In genomic region chr7:73770002-73770859, GRCh38 we compare ENCODE assay signal across 8 cellular contexts. TPM values are rescaled to one million over a fixed set of nuclear protein-coding genes. Genes with fewer than 3 reads are reported as not detected.
DNase-seq lines count a peak whose midpoint lies in the region; ATAC-seq and TF ChIP-seq lines count a peak whose summit lies in the region.

Gene CLDN3, minus strand, starts transcription at chr7:73770270. Its CDS starts 221 bp downstream, at chr7:73770049.

- intact Hi-C loops in CD4-positive, alpha-beta memory T cell (cut with micrococcal nuclease): no loop called here
- intact Hi-C loops in activated T-helper 1 cell treated with anti-CD3 and anti-CD28 coated beads, Interleukin-12 subunit alpha, Interleukin-12 subunit beta, Interleukin-2, Interleukin-4 antibody, amounts not matched to agents 30 ng/mL and 10 ng/mL and 1 ng/mL, durations not matched to agents 14 hours and 24 hours and 36 hours (cut with micrococcal nuclease): no loop called here

- peak within 1 kb of the TSS in 5 of 8 donors; percentile 5 to 36 (median 34) for H3K4me3 Mint-ChIP-seq in CD4-positive, alpha-beta memory T cell
- H3K4me3 Mint-ChIP-seq in T-cell: peak within 1 kb of the TSS in 2 of 3 donors; percentile 13 to 59
- H3K4me3 Mint-ChIP-seq in progenitor cell of endocrine pancreas (ENCODE audit: low read depth): peak within 1 kb of the TSS; percentile 78
- H3K4me3 Mint-ChIP-seq in activated T-helper 1 cell treated with anti-CD3 and anti-CD28 coated beads, Interleukin-12 subunit alpha, Interleukin-12 subunit beta, Interleukin-2, Interleukin-4 antibody, amounts not matched to agents 30 ng/mL and 10 ng/mL and 1 ng/mL, durations not matched to agents 14 hours and 24 hours and 36 hours: no peak within 1 kb of the TSS

- CTCF ChIA-PET in CD4-positive, alpha-beta memory T cell (lab: Charles Lee; ENCODE audit: partially characterized antibody): no interaction called here
- CTCF ChIA-PET in T-cell (lab: Charles Lee): interaction anchor here in 1 of 2 donors (0.5 kb wide), 1 partner anchor 47 kb away, joined by 5 read pairs; no protein-coding TSS in a partner anchor

- no peaks in the 10 kb centered on the region for H3K36me3 Mint-ChIP-seq in CD4-positive, alpha-beta memory T cell
- H3K36me3 Mint-ChIP-seq in T-cell (no peaks in the 10 kb centered on the region), progenitor cell of endocrine pancreas (ENCODE audit: insufficient read depth) (peaks cover 13% of the 10 kb centered on the region)
- H3K36me3 Mint-ChIP-seq in activated T-helper 1 cell treated with anti-CD3 and anti-CD28 coated beads, Interleukin-12 subunit alpha, Interleukin-12 subunit beta, Interleukin-2, Interleukin-4 antibody, amounts not matched to agents 30 ng/mL and 10 ng/mL and 1 ng/mL, durations not matched to agents 14 hours and 24 hours and 36 hours (ENCODE audit: low read depth): no peaks in the 10 kb centered on the region

- no peak for DNase-seq in CD4-positive, alpha-beta memory T cell
- peak; percentile 68 for DNase-seq in NB4 (ENCODE audit: low read depth)
- peak in 15 of 34 experiments; percentile 6 to 30 (median 11) for DNase-seq in T-cell
- peak in 1 of 2 donors; percentile 41 for DNase-seq in fibroblast of lung (ENCODE audit: low read depth in 2 of 2)
- DNase-seq in progenitor cell of endocrine pancreas (ENCODE audit: low spot score, unreplicated experiment): peak; percentile 84
- DNase-seq in activated T-helper 1 cell treated with anti-CD3 and anti-CD28 coated beads, Interleukin-12 subunit alpha, Interleukin-12 subunit beta, Interleukin-2, Interleukin-4 antibody, amounts not matched to agents 30 ng/mL and 10 ng/mL and 1 ng/mL, durations not matched to agents 14 hours and 24 hours and 36 hours (ENCODE audit: low spot score): no peak
- no peak for DNase-seq in NK-92 (lab: John Stamatoyannopoulos, UW; ENCODE audit: unreplicated experiment)

- no peak within 1 kb of the TSS for H3K9ac ChIP-seq in fibroblast of lung (ENCODE audit: insufficient read depth, low read length)

- H3K4me3 ChIP-seq in CD4-positive, alpha-beta memory T cell (ENCODE audit: low read length in 2 of 2): no peak within 1 kb of the TSS
- H3K4me3 ChIP-seq in NB4 (ENCODE audit: low read depth, low read length): no peak within 1 kb of the TSS
- peak within 1 kb of the TSS in 1 of 4 experiments; percentile 28 for H3K4me3 ChIP-seq in fibroblast of lung (replicated peaks in 1 of 4; ENCODE audit: control extremely low read depth in 1 of 4, insufficient read depth in 1 of 4, low read depth in 3 of 4, low read length in 4 of 4)

- H3K27ac Mint-ChIP-seq in CD4-positive, alpha-beta memory T cell: no peak within 1 kb of the TSS
- H3K27ac Mint-ChIP-seq in T-cell (no peak within 1 kb of the TSS), progenitor cell of endocrine pancreas (peak within 1 kb of the TSS; percentile 94)
- H3K27ac Mint-ChIP-seq in activated T-helper 1 cell treated with anti-CD3 and anti-CD28 coated beads, Interleukin-12 subunit alpha, Interleukin-12 subunit beta, Interleukin-2, Interleukin-4 antibody, amounts not matched to agents 30 ng/mL and 10 ng/mL and 1 ng/mL, durations not matched to agents 14 hours and 24 hours and 36 hours: no peak within 1 kb of the TSS

- H3K27ac ChIP-seq in CD4-positive, alpha-beta memory T cell (ENCODE audit: low read depth, low read length): no peak within 1 kb of the TSS
- no peak within 1 kb of the TSS for H3K27ac ChIP-seq in fibroblast of lung (ENCODE audit: insufficient read depth, low read length)

- TF ChIP-seq POLR2A in NB4 (IDR thresholded peaks at IDR 0.05; ENCODE audit: extremely low read depth, insufficient read length): no peak

- H3K36me3 ChIP-seq in CD4-positive, alpha-beta memory T cell (ENCODE audit: insufficient read depth, low read length): no peaks in the 10 kb centered on the region
- H3K36me3 ChIP-seq in fibroblast of lung (ENCODE audit: control insufficient read depth, insufficient read depth, low read length): no peaks in the 10 kb centered on the region

- H4K20me1 ChIP-seq in fibroblast of lung (ENCODE audit: control insufficient read depth, extremely low read depth, insufficient read depth, low read length): no peaks in the 10 kb centered on the region

- ATAC-seq in T-cell (replicated peaks in 1 of 4) (peak in 1 of 4 experiments; percentile 49), GM19023 (IDR thresholded peaks at IDR 0.05; ENCODE audit: unreplicated experiment) (no peak)

- H3K9me3 ChIP-seq in CD4-positive, alpha-beta memory T cell (ENCODE audit: control insufficient read depth in 1 of 2, low read length in 2 of 2): no peaks in the 10 kb centered on the region
- H3K9me3 ChIP-seq in fibroblast of lung (ENCODE audit: control insufficient read depth, insufficient read depth, low read depth, low read length): no peaks in the 10 kb centered on the region

- no peak for TF ChIP-seq CTCF in NB4 (IDR thresholded peaks at IDR 0.05; ENCODE audit: low read depth, low read length)
- no peak for TF ChIP-seq CTCF in fibroblast of lung (conservative IDR thresholded peaks at IDR 0.05 in 1 of 2, IDR thresholded peaks at IDR 0.05 in 1 of 2; ENCODE audit: low read depth in 1 of 2, low read length in 2 of 2)
- no peak for TF ChIP-seq CTCF in progenitor cell of endocrine pancreas (IDR thresholded peaks at IDR 0.05; ENCODE audit: unreplicated experiment)

- peaks cover 3 to 9% (median 4%) of the 10 kb centered on the region in 4 donors for H3K4me1 Mint-ChIP-seq in CD4-positive, alpha-beta memory T cell
- peaks cover 0 to 9% (median 6%) of the 10 kb centered on the region in 3 donors for H3K4me1 Mint-ChIP-seq in T-cell
- H3K4me1 Mint-ChIP-seq in progenitor cell of endocrine pancreas (ENCODE audit: low read depth): peaks cover 10% of the 10 kb centered on the region
- no peaks in the 10 kb centered on the region for H3K4me1 Mint-ChIP-seq in activated T-helper 1 cell treated with anti-CD3 and anti-CD28 coated beads, Interleukin-12 subunit alpha, Interleukin-12 subunit beta, Interleukin-2, Interleukin-4 antibody, amounts not matched to agents 30 ng/mL and 10 ng/mL and 1 ng/mL, durations not matched to agents 14 hours and 24 hours and 36 hours (ENCODE audit: low read depth)

- peaks cover 9% of the 10 kb centered on the region for H3K4me1 ChIP-seq in CD4-positive, alpha-beta memory T cell (ENCODE audit: insufficient read depth, low read length)
- no peaks in the 10 kb centered on the region for H3K4me1 ChIP-seq in fibroblast of lung (ENCODE audit: control insufficient read depth, extremely low read depth, insufficient read depth, low read length)

- H3K9me3 Mint-ChIP-seq in CD4-positive, alpha-beta memory T cell: peaks cover 0 to 5% (median 0%) of the 10 kb centered on the region in 8 donors
- H3K9me3 Mint-ChIP-seq in T-cell (peaks cover 0 to 3% (median 0%) of the 10 kb centered on the region in 3 donors), progenitor cell of endocrine pancreas (ENCODE audit: low read depth) (no peaks in the 10 kb centered on the region)
- no peaks in the 10 kb centered on the region for H3K9me3 Mint-ChIP-seq in activated T-helper 1 cell treated with anti-CD3 and anti-CD28 coated beads, Interleukin-12 subunit alpha, Interleukin-12 subunit beta, Interleukin-2, Interleukin-4 antibody, amounts not matched to agents 30 ng/mL and 10 ng/mL and 1 ng/mL, durations not matched to agents 14 hours and 24 hours and 36 hours

- POLR2A ChIA-PET in CD4-positive, alpha-beta memory T cell (lab: Charles Lee; ENCODE audit: partially characterized antibody): no interaction called here
- POLR2A ChIA-PET in T-cell (lab: Charles Lee): interaction anchor here in 1 of 2 donors (0.5 kb wide), 1 partner anchor 234 kb away, joined by 3 read pairs; no protein-coding TSS in a partner anchor

- H3K79me2 ChIP-seq in fibroblast of lung (ENCODE audit: control insufficient read depth, insufficient read depth, low read length): no peaks in the 10 kb centered on the region

- H3K4me2 ChIP-seq in fibroblast of lung (ENCODE audit: extremely low read depth, insufficient read depth, low read length): peak within 1 kb of the TSS; percentile 5

- H2AFZ ChIP-seq in fibroblast of lung (ENCODE audit: low read length): no peak within 1 kb of the TSS

- H3K27me3 ChIP-seq in CD4-positive, alpha-beta memory T cell (ENCODE audit: insufficient read depth, low read length): no peaks in the 10 kb centered on the region
- peaks cover 19% of the 10 kb centered on the region for H3K27me3 ChIP-seq in fibroblast of lung (ENCODE audit: control insufficient read depth, insufficient read depth, low read length)

- H3K27me3 Mint-ChIP-seq in CD4-positive, alpha-beta memory T cell: peaks cover 33 to 39% of the 10 kb centered on the region in 2 donors
- H3K27me3 Mint-ChIP-seq in T-cell: peaks cover 52 to 53% of the 10 kb centered on the region in 2 donors
- H3K27me3 Mint-ChIP-seq in progenitor cell of endocrine pancreas: no peaks in the 10 kb centered on the region
- peaks cover 25% of the 10 kb centered on the region for H3K27me3 Mint-ChIP-seq in activated T-helper 1 cell treated with anti-CD3 and anti-CD28 coated beads, Interleukin-12 subunit alpha, Interleukin-12 subunit beta, Interleukin-2, Interleukin-4 antibody, amounts not matched to agents 30 ng/mL and 10 ng/mL and 1 ng/mL, durations not matched to agents 14 hours and 24 hours and 36 hours (ENCODE audit: insufficient read depth)

RNA-seq across cellular contexts. Expression of gene CLDN3, which starts in this region (rescaled TPM):
- total RNA-seq in CD4-positive, alpha-beta memory T cell: not detected
- not detected for polyA plus RNA-seq in CD4-positive, alpha-beta memory T cell
- total RNA-seq in T-cell (under 1 TPM in 2 of 5 donors, not detected in 3; 0.26 to 0.50 TPM), fibroblast of lung (not detected in 2 replicates), progenitor cell of endocrine pancreas (49.0 and 49.9 TPM in 2 replicates)
- 0.05 TPM in 1 of 2 replicates, not detected in the other for polyA plus RNA-seq in fibroblast of lung
- polyA plus RNA-seq in fibroblast of lung (2012): 0.17 TPM in 1 of 2 replicates, not detected in the other
- not detected in 2 replicates for polyA minus RNA-seq in fibroblast of lung (ENCODE audit: low replicate concordance)
- not detected in 2 replicates for total RNA-seq in activated T-helper 1 cell treated with anti-CD3 and anti-CD28 coated beads, Interleukin-12 subunit alpha, Interleukin-12 subunit beta, Interleukin-2, Interleukin-4 antibody, amounts not matched to agents 30 ng/mL and 10 ng/mL and 1 ng/mL, durations not matched to agents 14 hours and 24 hours and 36 hours

Comparison
In these comparisons a context has a peak if more than half of its experiments do, and no peak if none do; other contexts are left out.
1. RNA of gene CLDN3 (total RNA-seq): 49.0 to 49.9 TPM in progenitor cell of endocrine pancreas; 0.26 to 0.50 TPM in T-cell, not detected in CD4-positive, alpha-beta memory T cell, not detected in fibroblast of lung and not detected in activated T-helper 1 cell treated with anti-CD3 and anti-CD28 coated beads, Interleukin-12 subunit alpha, Interleukin-12 subunit beta, Interleukin-2, Interleukin-4 antibody, amounts not matched to agents 30 ng/mL and 10 ng/mL and 1 ng/mL, durations not matched to agents 14 hours and 24 hours and 36 hours; every median in the first group is over 10 times any median in the second.
2. DNase-seq: peak in NB4 (single experiment) and progenitor cell of endocrine pancreas (single experiment); none in CD4-positive, alpha-beta memory T cell (0 of 5), activated T-helper 1 cell treated with anti-CD3 and anti-CD28 coated beads, Interleukin-12 subunit alpha, Interleukin-12 subunit beta, Interleukin-2, Interleukin-4 antibody, amounts not matched to agents 30 ng/mL and 10 ng/mL and 1 ng/mL, durations not matched to agents 14 hours and 24 hours and 36 hours (single experiment) and NK-92 (single experiment).